In genomic region chr9:88759374-88759773, GRCh38 we compare ENCODE assay signal across 19 cellular contexts.
DNase-seq lines count a peak whose midpoint lies in the region; ATAC-seq and TF ChIP-seq lines count a peak whose summit lies in the region.
"Had no signal": no experiment of that assay in that cellular context is flagged by ENCODE, and none has a peak within 500 bp of the region (broad histone marks: within the 10 kb centered on the region; RNA-seq: fewer than 3 reads in every experiment).

No MANE protein-coding gene starts in this region.

- no peaks in the 10 kb centered on the region for H3K36me3 ChIP-seq in GM23338 (ENCODE audit: insufficient read depth)
- no peaks in the 10 kb centered on the region for H3K36me3 ChIP-seq in WERI-Rb-1

- intact Hi-C loops in dorsolateral prefrontal cortex (cut with DNase I) = no loop called here

- H3K9me3 ChIP-seq in WERI-Rb-1 (ENCODE audit: severe bottlenecking) = no peaks in the 10 kb centered on the region

- H3K4me2 ChIP-seq in GM23338 = no peak overlapping the region

- H3K4me3 Mint-ChIP-seq in GM23338 = no peak overlapping the region
- no peak overlapping the region for H3K4me3 Mint-ChIP-seq in nephron progenitor cell
- H3K4me3 Mint-ChIP-seq: CD8-positive, alpha-beta memory T cell had no signal

- H3F3A ChIP-seq in GM23338 (replicated peaks; ENCODE audit: low read depth) = no peaks in the 10 kb centered on the region

- no peaks in the 10 kb centered on the region for H3K9me2 ChIP-seq in GM23338 (ENCODE audit: insufficient read depth)

- DNase-seq in GM23338 (ENCODE audit: low spot score) (no peak), NCI-H2171 (lab: John Stamatoyannopoulos, UW) (peak; percentile 47), WERI-Rb-1 (peak; percentile 59), nephron progenitor cell (no peak), NAMALWA (ENCODE audit: low spot score) (no peak), activated T-cell treated with anti-CD3 and anti-CD28 coated beads for 4 hours (no peak), NCI-H2107 (lab: John Stamatoyannopoulos, UW) (no peak), dorsolateral prefrontal cortex (no peak)
- DNase-seq: ACHN; C1 segment of cervical spinal cord; CD8-positive, alpha-beta memory T cell; DMS79 treated with DMSO at 0.1 percent for 48 hours; NCI-H1105 treated with DMSO at 0.1 percent for 48 hours; NCI-H1694; NCI-H345; NCI-H526 treated with DMSO at 0.1 percent for 48 hours; NK-92 treated with Interleukin-12 subunit alpha and Interleukin-12 subunit beta, amount 100 ng/mL, for 24 hours; OCI-M1; SIG-M5 had no signal

- no peaks in the 10 kb centered on the region for H3K4me1 ChIP-seq in GM23338 (ENCODE audit: insufficient read depth)

- H3K36me3 Mint-ChIP-seq in GM23338 (ENCODE audit: low read depth) = no peaks in the 10 kb centered on the region
- H3K36me3 Mint-ChIP-seq in nephron progenitor cell (ENCODE audit: low read depth) = no peaks in the 10 kb centered on the region
- H3K36me3 Mint-ChIP-seq: CD8-positive, alpha-beta memory T cell had no signal

- ATAC-seq in GM23338 = no peak

- H3K4me3 ChIP-seq in GM23338 (no peak overlapping the region), WERI-Rb-1 (ENCODE audit: low read depth, low read length) (no peak overlapping the region), dorsolateral prefrontal cortex (no peak overlapping the region)

- no peak overlapping the region for H3K27ac ChIP-seq in GM23338 (ENCODE audit: low read depth)
- peak overlapping the region; percentile 55 for H3K27ac ChIP-seq in WERI-Rb-1
- no peak overlapping the region for H3K27ac ChIP-seq in dorsolateral prefrontal cortex

- no peaks in the 10 kb centered on the region for H3K27me3 Mint-ChIP-seq in GM23338 (ENCODE audit: insufficient read depth, low read depth, poor library complexity)
- H3K27me3 Mint-ChIP-seq in nephron progenitor cell (ENCODE audit: low read depth, poor library complexity) = no peaks in the 10 kb centered on the region

- H3K4me1 Mint-ChIP-seq in GM23338 (no peaks in the 10 kb centered on the region), nephron progenitor cell (peaks cover 43% of the 10 kb centered on the region)
- H3K4me1 Mint-ChIP-seq: CD8-positive, alpha-beta memory T cell had no signal

- TF ChIP-seq CTCF in GM23338 (conservative IDR thresholded peaks at IDR 0.05; ENCODE audit: low read depth in 2 of 2) (no peak), WERI-Rb-1 (IDR thresholded peaks at IDR 0.05; ENCODE audit: low read depth, low read length) (peak; percentile 3; the same call in 1 of the 2 replicates), nephron progenitor cell (IDR thresholded peaks at IDR 0.05) (no peak), dorsolateral prefrontal cortex (IDR thresholded peaks at IDR 0.05 in 54 of 56, conservative IDR thresholded peaks at IDR 0.05 in 2 of 56; ENCODE audit: low read depth in 1 of 56, partially characterized antibody in 56 of 56) (no peak)

- H3K79me2 ChIP-seq in GM23338 (replicated peaks; ENCODE audit: insufficient read depth) = no peaks in the 10 kb centered on the region

- no peak overlapping the region for H3K27ac Mint-ChIP-seq in GM23338
- H3K27ac Mint-ChIP-seq in nephron progenitor cell = peak overlapping the region; percentile 97
- H3K27ac Mint-ChIP-seq: CD8-positive, alpha-beta memory T cell had no signal

- H4K20me1 ChIP-seq in GM23338 (replicated peaks; ENCODE audit: insufficient read depth) = no peaks in the 10 kb centered on the region

- no peaks in the 10 kb centered on the region for H3K9me3 Mint-ChIP-seq in GM23338
- peaks cover 7% of the 10 kb centered on the region for H3K9me3 Mint-ChIP-seq in nephron progenitor cell

- H3K27me3 ChIP-seq in GM23338 (ENCODE audit: insufficient read depth) (no peaks in the 10 kb centered on the region), WERI-Rb-1 (ENCODE audit: insufficient read depth, low read depth, severe bottlenecking) (no peaks in the 10 kb centered on the region), dorsolateral prefrontal cortex (peaks cover 0 to 4% (median 0%) of the 10 kb centered on the region in 45 donors)

- peak overlapping the region; percentile 84 for H2AFZ ChIP-seq in GM23338

TF ChIP-seq in GM23338, 12 proteins besides CTCF, POLR2A, EP300 and RAD21:
- TF ChIP-seq STAT1 (IDR thresholded peaks at IDR 0.05; ENCODE audit: unreplicated experiment) = no peak
- TF ChIP-seq POLR2AphosphoS5 (IDR thresholded peaks at IDR 0.05; ENCODE audit: low read depth) = no peak
- TF ChIP-seq REST (IDR thresholded peaks at IDR 0.05; ENCODE audit: unreplicated experiment) = no peak
- TF ChIP-seq, protein P1, sequence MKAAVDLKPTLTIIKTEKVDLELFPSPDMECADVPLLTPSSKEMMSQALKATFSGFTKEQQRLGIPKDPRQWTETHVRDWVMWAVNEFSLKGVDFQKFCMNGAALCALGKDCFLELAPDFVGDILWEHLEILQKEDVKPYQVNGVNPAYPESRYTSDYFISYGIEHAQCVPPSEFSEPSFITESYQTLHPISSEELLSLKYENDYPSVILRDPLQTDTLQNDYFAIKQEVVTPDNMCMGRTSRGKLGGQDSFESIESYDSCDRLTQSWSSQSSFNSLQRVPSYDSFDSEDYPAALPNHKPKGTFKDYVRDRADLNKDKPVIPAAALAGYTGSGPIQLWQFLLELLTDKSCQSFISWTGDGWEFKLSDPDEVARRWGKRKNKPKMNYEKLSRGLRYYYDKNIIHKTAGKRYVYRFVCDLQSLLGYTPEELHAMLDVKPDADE (IDR thresholded peaks at IDR 0.05) = no peak
- TF ChIP-seq CREB1 (CRISPR knock-in tag; IDR thresholded peaks at IDR 0.05; ENCODE audit: low read depth) = no peak
- no peak for TF ChIP-seq ZNF331 (CRISPR knock-in tag; IDR thresholded peaks at IDR 0.05; ENCODE audit: low read depth)
- TF ChIP-seq NANOG (IDR thresholded peaks at IDR 0.05; ENCODE audit: borderline replicate concordance) = no peak
- TF ChIP-seq JUNB (IDR thresholded peaks at IDR 0.05; ENCODE audit: unreplicated experiment) = no peak
- TF ChIP-seq ZNF114 (CRISPR knock-in tag; IDR thresholded peaks at IDR 0.05) = no peak

Comparison
In these comparisons a context has a peak if more than half of its experiments do, and no peak if none do; other contexts are left out.
1. DNase-seq: peak in NCI-H2171 (single experiment) and WERI-Rb-1 (single experiment); none in GM23338 (single experiment), nephron progenitor cell (single experiment), NAMALWA (single experiment), activated T-cell treated with anti-CD3 and anti-CD28 coated beads for 4 hours (single experiment), NCI-H2107 (single experiment) and dorsolateral prefrontal cortex (0 of 10).